ENCODE assay signal across 8 cellular contexts in the genomic region with DNA sequence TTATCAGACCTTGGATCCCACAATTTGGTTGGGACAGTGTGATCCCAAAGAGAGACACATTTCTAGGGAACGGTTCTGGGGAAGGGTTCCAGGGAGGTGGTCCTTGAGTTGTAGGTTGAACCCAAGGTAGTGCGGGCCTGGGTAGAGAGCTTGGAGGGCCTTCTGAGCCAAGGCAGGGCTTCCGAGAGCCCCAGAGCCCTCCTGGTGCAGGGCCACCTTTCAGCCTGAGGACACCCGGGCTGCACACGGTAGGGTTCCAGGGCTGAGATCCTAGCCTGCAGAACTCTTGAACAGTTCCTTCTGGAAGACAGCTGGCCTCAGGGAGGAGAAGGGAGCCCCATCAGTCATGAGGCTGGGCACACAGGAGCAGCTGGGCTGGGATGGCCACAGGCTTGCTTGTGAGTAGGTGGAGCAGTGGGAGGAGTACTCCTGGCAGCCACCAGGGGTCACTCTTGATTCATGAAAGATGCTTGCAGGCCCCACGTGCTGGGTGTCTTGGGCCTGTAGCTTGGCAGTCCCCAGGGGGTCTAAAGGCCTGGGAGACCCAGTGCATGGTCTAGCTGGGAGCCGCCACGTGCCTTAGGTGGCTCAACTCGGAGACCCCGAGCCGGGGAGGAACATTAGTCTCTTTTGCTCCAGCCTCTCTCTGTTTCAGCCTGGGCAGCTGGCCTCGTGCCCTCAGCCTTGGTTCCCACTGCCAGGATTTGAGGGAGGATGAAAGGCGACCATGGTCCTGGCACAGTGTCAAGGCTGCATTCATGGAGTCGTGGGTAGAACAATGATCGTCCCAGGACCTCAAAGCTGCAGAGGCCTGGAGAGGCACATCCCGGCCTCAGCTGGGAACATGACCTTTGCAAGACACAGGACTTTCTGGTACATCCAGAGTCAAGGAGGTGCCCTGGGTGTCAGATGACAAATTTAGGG.
DNase-seq lines count a peak whose midpoint lies in the region; ATAC-seq and TF ChIP-seq lines count a peak whose summit lies in the region.

No MANE protein-coding gene starts in this region.

- H3K9me3 ChIP-seq in neutrophil (no peaks in the 10 kb centered on the region), thoracic aorta (no peaks in the 10 kb centered on the region)

- TF ChIP-seq CTCF in neutrophil (IDR thresholded peaks at IDR 0.05) (peak; percentile 58), thoracic aorta (IDR thresholded peaks at IDR 0.05) (peak; percentile 80)

- DNase-seq in DMS153 (lab: John Stamatoyannopoulos, UW) (peak; percentile 52), OCI-M1 (lab: John Stamatoyannopoulos, UW) (peak; percentile 93), fibroblast of the conjunctiva (ENCODE audit: low read depth) (peak; percentile 57), thoracic aorta (ENCODE audit: low spot score) (peak; percentile 2)
- peak; percentile 61 to 72 for DNase-seq in activated T-cell treated with anti-CD3 and anti-CD28 coated beads, Interleukin-2, amount 50 U/mL, for 48 hours

- ATAC-seq in GM21526 (IDR thresholded peaks at IDR 0.05; ENCODE audit: low FRiP score, unreplicated experiment) (peak; percentile 94), thoracic aorta (ENCODE audit: insufficient number of reproducible peaks, low FRiP score, low read depth) (no peak)

- H3K27me3 ChIP-seq in neutrophil, result no peaks in the 10 kb centered on the region
- H3K27me3 ChIP-seq in thoracic aorta (replicated peaks; ENCODE audit: insufficient read depth), result no peaks in the 10 kb centered on the region

- no peak for TF ChIP-seq EP300 in Ishikawa (IDR thresholded peaks at IDR 0.05; ENCODE audit: borderline replicate concordance)

- no peak overlapping the region for H3K27ac ChIP-seq in neutrophil
- H3K27ac ChIP-seq in thoracic aorta, result no peak overlapping the region

- no peaks in the 10 kb centered on the region for H3K4me1 ChIP-seq in neutrophil (ENCODE audit: control insufficient read depth in 1 of 2, insufficient read depth in 1 of 2, low read depth in 1 of 2, low read length in 1 of 2)
- no peaks in the 10 kb centered on the region for H3K4me1 ChIP-seq in thoracic aorta (ENCODE audit: control insufficient read depth in 1 of 2, low read depth in 2 of 2)

- no peak overlapping the region for H3K4me3 ChIP-seq in neutrophil (ENCODE audit: low read depth in 1 of 2, low read length in 1 of 2)
- no peak overlapping the region for H3K4me3 ChIP-seq in thoracic aorta

- peak; percentile 86 for TF ChIP-seq RAD21 in Ishikawa (IDR thresholded peaks at IDR 0.05; ENCODE audit: low read depth)

- H3K36me3 ChIP-seq in neutrophil (no peaks in the 10 kb centered on the region), thoracic aorta (no peaks in the 10 kb centered on the region)

TF ChIP-seq in Ishikawa, 13 proteins besides CTCF, POLR2A, EP300 and RAD21:
- TF ChIP-seq USF1 (IDR thresholded peaks at IDR 0.05), result peak; percentile 68
- TF ChIP-seq FOXM1 (IDR thresholded peaks at IDR 0.05; ENCODE audit: borderline replicate concordance, low read depth), result no peak
- TF ChIP-seq, protein P1, sequence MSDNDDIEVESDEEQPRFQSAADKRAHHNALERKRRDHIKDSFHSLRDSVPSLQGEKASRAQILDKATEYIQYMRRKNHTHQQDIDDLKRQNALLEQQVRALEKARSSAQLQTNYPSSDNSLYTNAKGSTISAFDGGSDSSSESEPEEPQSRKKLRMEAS (IDR thresholded peaks at IDR 0.05), result peak; percentile 56; the same call in 1 of the 2 replicates

Comparison
In these comparisons a context has a peak if more than half of its experiments do, and no peak if none do; other contexts are left out.
1. DNase-seq: peak in every context shown above with its lines; median percentile 93 in OCI-M1; 66 in activated T-cell treated with anti-CD3 and anti-CD28 coated beads, Interleukin-2, amount 50 U/mL, for 48 hours; 57 in fibroblast of the conjunctiva; 52 in DMS153; 2 in thoracic aorta.